Comparison of ENCODE assay signal across 9 cellular contexts in the genomic region with DNA sequence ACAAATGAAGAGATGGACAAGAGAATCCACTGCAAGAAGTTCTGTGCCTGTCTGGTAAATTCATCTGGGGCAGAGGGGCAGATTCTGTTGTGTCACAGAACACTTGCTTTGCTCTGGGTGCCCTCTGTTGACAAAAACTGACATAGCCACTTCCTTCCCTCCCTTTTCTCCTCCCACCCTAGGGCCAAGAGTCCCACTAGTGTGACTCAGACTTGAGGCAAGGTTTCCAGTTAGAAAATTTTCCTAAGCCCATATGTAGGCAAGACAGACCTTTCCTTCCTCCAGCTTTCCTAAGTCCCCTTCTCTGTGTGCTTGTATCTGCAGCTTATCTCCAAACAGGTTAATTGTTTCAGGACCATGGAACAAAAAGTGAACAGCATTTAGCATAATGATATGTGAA.
DNase-seq lines count a peak whose midpoint lies in the region; ATAC-seq and TF ChIP-seq lines count a peak whose summit lies in the region.
"Had no signal": no experiment of that assay in that cellular context is flagged by ENCODE, and none has a peak within 500 bp of the region (broad histone marks: within the 10 kb centered on the region; RNA-seq: fewer than 3 reads in every experiment).

No MANE protein-coding gene starts in this region.

- H3K36me3 Mint-ChIP-seq in activated CD8-positive, alpha-beta T cell treated with anti-CD3 and anti-CD28 coated beads for 36 hours (ENCODE audit: low read depth) = no peaks in the 10 kb centered on the region
- H3K36me3 Mint-ChIP-seq: IgD-negative memory B cell had no signal

- intact Hi-C loops in activated CD8-positive, alpha-beta T cell treated with anti-CD3 and anti-CD28 coated beads for 36 hours (cut with micrococcal nuclease) = loop anchor here (5.0 kb wide), 1 partner anchor 294 kb away; no protein-coding TSS in a partner anchor

- no peak overlapping the region for H2AFZ ChIP-seq in osteoblast (ENCODE audit: low read length)

- H4K20me1 ChIP-seq in osteoblast (ENCODE audit: insufficient read depth, low read length) = peaks cover 3% of the 10 kb centered on the region

- no peak overlapping the region for H3K4me3 Mint-ChIP-seq in activated CD8-positive, alpha-beta T cell treated with anti-CD3 and anti-CD28 coated beads for 36 hours
- H3K4me3 Mint-ChIP-seq: IgD-negative memory B cell had no signal

- no peak overlapping the region for H3K27ac Mint-ChIP-seq in activated CD8-positive, alpha-beta T cell treated with anti-CD3 and anti-CD28 coated beads for 36 hours
- H3K27ac Mint-ChIP-seq: IgD-negative memory B cell had no signal

- no peaks in the 10 kb centered on the region for H3K9me3 Mint-ChIP-seq in activated CD8-positive, alpha-beta T cell treated with anti-CD3 and anti-CD28 coated beads for 36 hours
- H3K9me3 Mint-ChIP-seq: IgD-negative memory B cell had no signal

- peaks cover 5% of the 10 kb centered on the region for H3K4me1 Mint-ChIP-seq in activated CD8-positive, alpha-beta T cell treated with anti-CD3 and anti-CD28 coated beads for 36 hours (ENCODE audit: low read depth)
- H3K4me1 Mint-ChIP-seq: IgD-negative memory B cell had no signal

- H3K27me3 Mint-ChIP-seq in activated CD8-positive, alpha-beta T cell treated with anti-CD3 and anti-CD28 coated beads for 36 hours = no peaks in the 10 kb centered on the region

- H3K27ac ChIP-seq in osteoblast (ENCODE audit: low read depth, low read length) = peak overlapping the region; percentile 83

- H3K4me2 ChIP-seq in osteoblast (ENCODE audit: insufficient read depth, low read length) = peak overlapping the region; percentile 72

- in situ Hi-C loops in GM13976 (cut with MboI; ENCODE audit: low sequenced_read_pairs, unreplicated experiment) = loop anchor here (10.0 kb wide), 1 partner anchor 287 kb away; no protein-coding TSS in a partner anchor

- POLR2A ChIA-PET in activated CD8-positive, alpha-beta T cell treated with anti-CD3 and anti-CD28 coated beads for 36 hours (lab: Charles Lee) = interaction anchor here (0.7 kb wide), 1 partner anchor 148 kb away, joined by 5 read pairs; no protein-coding TSS in a partner anchor

- CTCF ChIA-PET in activated CD8-positive, alpha-beta T cell treated with anti-CD3 and anti-CD28 coated beads for 36 hours (lab: Charles Lee) = interaction anchor here (1.0 to 2.4 kb wide), 9 partner anchors 9 to 301 kb away, joined by 3 to 10 read pairs (median 5); no protein-coding TSS in a partner anchor

- peaks cover 76% of the 10 kb centered on the region for H3K79me2 ChIP-seq in osteoblast (ENCODE audit: insufficient read depth, low read length)

- no peaks in the 10 kb centered on the region for H3K36me3 ChIP-seq in osteoblast (ENCODE audit: insufficient read depth, low read length)

- ATAC-seq in activated CD8-positive, alpha-beta T cell treated with anti-CD3 and anti-CD28 coated beads for 36 hours = peak; percentile 80
- no peak for ATAC-seq in HG03045 (IDR thresholded peaks at IDR 0.05; ENCODE audit: unreplicated experiment)

- H3K4me1 ChIP-seq in osteoblast (ENCODE audit: insufficient read depth, low read length) = peaks cover 32% of the 10 kb centered on the region

- peak; percentile 82 for DNase-seq in AG20443 (ENCODE audit: low spot score)
- DNase-seq in GM13976 (ENCODE audit: low spot score) = peak; percentile 34
- peak; percentile 3 for DNase-seq in NCI-H345 treated with DMSO at 0.1 percent for 48 hours (lab: John Stamatoyannopoulos, UW; ENCODE audit: unreplicated experiment)
- DNase-seq in activated CD8-positive, alpha-beta T cell treated with anti-CD3 and anti-CD28 coated beads for 36 hours = peak; percentile 61
- peak; percentile 88 to 94 for DNase-seq in foreskin fibroblast
- peak; percentile 19 for DNase-seq in osteoblast (ENCODE audit: insufficient read length, low spot score, missing footprints)
- no peak for DNase-seq in NCI-H1048 (lab: John Stamatoyannopoulos, UW)

- H3K27me3 ChIP-seq in osteoblast (ENCODE audit: insufficient read depth, low read length) = no peaks in the 10 kb centered on the region

- no peak overlapping the region for H3K4me3 ChIP-seq in foreskin fibroblast (ENCODE audit: low read depth in 1 of 2, low read length in 2 of 2)
- H3K4me3 ChIP-seq in osteoblast (ENCODE audit: insufficient read depth, low read length) = peak overlapping the region; percentile 37

- peak; percentile 48 for TF ChIP-seq CTCF in GM13976 (IDR thresholded peaks at IDR 0.05; ENCODE audit: borderline replicate concordance, control extremely low read depth, extremely low read depth, insufficient read depth, missing control alignments)
- TF ChIP-seq CTCF in activated CD8-positive, alpha-beta T cell treated with anti-CD3 and anti-CD28 coated beads for 36 hours (IDR thresholded peaks at IDR 0.05) = peak; percentile 60
- peak; percentile 58 for TF ChIP-seq CTCF in foreskin fibroblast (IDR thresholded peaks at IDR 0.05; ENCODE audit: low read depth, low read length)
- TF ChIP-seq CTCF in osteoblast (IDR thresholded peaks at IDR 0.05; ENCODE audit: extremely low read depth, low read depth, low read length) = peak; percentile 83

- H3K9me3 ChIP-seq in osteoblast (ENCODE audit: low read depth, low read length) = no peaks in the 10 kb centered on the region
